7 cellular contexts compared by ENCODE assay signal in genomic region chr1:155091071-155092051, GRCh38.
A peak's percentile ranks its signal among the peaks of the same experiment; 100 is the strongest.
DNase-seq lines count a peak whose midpoint lies in the region; ATAC-seq, FAIRE-seq and TF ChIP-seq lines count a peak whose summit lies in the region.

No MANE protein-coding gene starts in this region.

- TF ChIP-seq CTCF in GM13977 (IDR thresholded peaks at IDR 0.05; ENCODE audit: extremely low read depth, insufficient read depth, missing control alignments), result peak; percentile 94
- peak; percentile 98 for TF ChIP-seq CTCF in astrocyte of the spinal cord (IDR thresholded peaks at IDR 0.05; ENCODE audit: low read depth, low read length)

- peak; percentile 78 for DNase-seq in GM13977 (ENCODE audit: low spot score)
- DNase-seq in NCI-H2081 (lab: John Stamatoyannopoulos, UW), result peak; percentile 85 to 86
- DNase-seq in astrocyte of the spinal cord (ENCODE audit: low read depth, low spot score), result peak; percentile 63
- DNase-seq in stimulated activated CD4-positive, alpha-beta T cell treated with anti-CD3 and anti-CD28 coated beads, Interleukin-12 subunit alpha, Interleukin-12 subunit beta, amount 100 ng/mL, for 24 hours (ENCODE audit: low read depth in 2 of 2), result peak; percentile 65 to 80

- no peak for ATAC-seq in GM19452 (IDR thresholded peaks at IDR 0.05; ENCODE audit: unreplicated experiment)

- no peak overlapping the region for H3K4me3 ChIP-seq in astrocyte of the spinal cord (ENCODE audit: low read depth, low read length)
- H3K4me3 ChIP-seq in iPS-18c (ENCODE audit: insufficient read depth, low read depth, low read length), result 0 out of 2 replicates have a peak overlapping the region, but pooled peaks have one; percentile 1

- in situ Hi-C loops in GM13977 (cut with MboI; ENCODE audit: low pct_unique_long_range_greater_than_20kb, low sequenced_read_pairs, unreplicated experiment), result loop anchor here (5.0 kb wide), 1 partner anchor 76 kb away; no protein-coding TSS in a partner anchor
- in situ Hi-C loops in astrocyte of the spinal cord (cut with HindIII; ENCODE audit: low sequenced_read_pairs), result no loop called here

- FAIRE-seq in TTC549 (lab: Jason Lieb, UNC), result peak; percentile 11

- no peaks in the 10 kb centered on the region for H3K9me3 ChIP-seq in iPS-18c (ENCODE audit: control insufficient read depth, insufficient read depth, low read length)
